ENCODE assay signal across 1 cellular context in genomic region chr11:10305964-10306918, GRCh38.
TF ChIP-seq lines count a peak whose summit lies in the region.

No MANE protein-coding gene starts in this region.

TF ChIP-seq in GM12878, 131 proteins besides CTCF, POLR2A, EP300 and RAD21:
- TF ChIP-seq RUNX3 (IDR thresholded peaks at IDR 0.05; ENCODE audit: low read length) (no peak), ETV6 (conservative IDR thresholded peaks at IDR 0.05 in 1 of 2, IDR thresholded peaks at IDR 0.05 in 1 of 2; ENCODE audit: borderline replicate concordance in 1 of 2, low read depth in 1 of 2) (no peak), SUZ12 (IDR thresholded peaks at IDR 0.05; ENCODE audit: unreplicated experiment) (peak; percentile 63)
